20 cellular contexts compared by ENCODE assay signal in genomic region chr5:174425964-174426290, GRCh38.
"Had no signal": no experiment of that assay in that cellular context is flagged by ENCODE, and none has a peak within 500 bp of the region (broad histone marks: within the 10 kb centered on the region; RNA-seq: fewer than 3 reads in every experiment).

No MANE protein-coding gene starts in this region.

- H3K4me1 ChIP-seq: body of pancreas, transverse colon had no signal

- DNase-seq: activated B cell treated with CpG ODN at 0.5 μM for 24 hours; activated CD4-positive, alpha-beta memory T cell treated with anti-CD3 and anti-CD28 coated beads, Interleukin-2, amount 10 ng/mL, durations not matched to agents 7 days and 5 days; activated CD4-positive, alpha-beta T cell treated with anti-CD3 and anti-CD28 coated beads for 4 hours; activated CD8-positive, alpha-beta memory T cell treated with anti-CD3 and anti-CD28 coated beads, Interleukin-2, amount 10 ng/mL, durations not matched to agents 7 days and 5 days; activated naive CD4-positive, alpha-beta T cell; activated naive CD8-positive, alpha-beta T cell treated with anti-CD3 and anti-CD28 coated beads for 36 hours; amniotic stem cell; erythroblast; foreskin melanocyte; kidney glomerular epithelial cell; left ventricle myocardium inferior; occipital lobe; stimulated activated CD4-positive, alpha-beta T cell treated with anti-CD3 and anti-CD28 coated beads, Interleukin-12 subunit alpha, Interleukin-12 subunit beta, amount 100 ng/mL, for 4 hours; stimulated activated CD4-positive, alpha-beta T cell treated with anti-CD3 and anti-CD28 coated beads, Interleukin-1b, Interleukin-23, amount 100 ng/mL, for 48 hours; stimulated activated naive CD4-positive, alpha-beta T cell treated with Interleukin-2 at 50 U/mL for 16 hours; transverse colon had no signal

- ATAC-seq: activated CD8-positive, alpha-beta memory T cell treated with anti-CD3 and anti-CD28 coated beads, Interleukin-2, amount 10 ng/mL, durations not matched to agents 7 days and 5 days had no signal

- FAIRE-seq: endometrium had no signal

- H3K4me3 ChIP-seq: body of pancreas, coronary artery, left ventricle myocardium inferior, suprapubic skin, transverse colon had no signal

- H3K36me3 ChIP-seq: left ventricle myocardium inferior, suprapubic skin, transverse colon had no signal

- H3K27ac ChIP-seq: body of pancreas, coronary artery, left ventricle myocardium inferior, suprapubic skin, transverse colon had no signal

- H3K27me3 ChIP-seq: body of pancreas, suprapubic skin, transverse colon had no signal

- H3K9me3 ChIP-seq: body of pancreas, left ventricle myocardium inferior, suprapubic skin, transverse colon had no signal
